14 cellular contexts compared by ENCODE assay signal in genomic region chr18:46320928-46321855, GRCh38.
A peak's percentile ranks its signal among the peaks of the same experiment; 100 is the strongest.
DNase-seq lines count a peak whose midpoint lies in the region; TF ChIP-seq lines count a peak whose summit lies in the region.
"Had no signal": no experiment of that assay in that cellular context is flagged by ENCODE, and none has a peak within 500 bp of the region (broad histone marks: within the 10 kb centered on the region; RNA-seq: fewer than 3 reads in every experiment).

No MANE protein-coding gene starts in this region.

- no peaks in the 10 kb centered on the region for H3K36me3 ChIP-seq in colonic mucosa
- no peaks in the 10 kb centered on the region for H3K36me3 ChIP-seq in CD4-positive, alpha-beta memory T cell (ENCODE audit: insufficient read depth, low read length)
- H3K36me3 ChIP-seq: left lung, SJCRH30 had no signal

- CTCF ChIA-PET in CD4-positive, alpha-beta memory T cell (lab: Charles Lee; ENCODE audit: partially characterized antibody), result no interaction called here

- no peak overlapping the region for H3K27ac Mint-ChIP-seq in CD4-positive, alpha-beta memory T cell
- H3K27ac Mint-ChIP-seq: activated T-helper 1 cell treated with anti-CD3 and anti-CD28 coated beads, Interleukin-12 subunit alpha, Interleukin-12 subunit beta, Interleukin-2, Interleukin-4 antibody, amounts not matched to agents 30 ng/mL and 10 ng/mL and 1 ng/mL, durations not matched to agents 14 hours and 24 hours and 36 hours had no signal

- TF ChIP-seq CTCF in choroid plexus epithelial cell (conservative IDR thresholded peaks at IDR 0.05; ENCODE audit: low read depth, low read length) (no peak), retinal pigment epithelial cell (conservative IDR thresholded peaks at IDR 0.05; ENCODE audit: low read depth, low read length) (no peak), colonic mucosa (IDR thresholded peaks at IDR 0.05) (no peak)

- H3K27me3 ChIP-seq in colonic mucosa, result no peaks in the 10 kb centered on the region
- no peaks in the 10 kb centered on the region for H3K27me3 ChIP-seq in CD4-positive, alpha-beta memory T cell (ENCODE audit: insufficient read depth, low read length)
- H3K27me3 ChIP-seq: left lung, SJCRH30 had no signal

- peak; percentile 12 for DNase-seq in GM04503 (ENCODE audit: low read depth)
- peak; percentile 20 for DNase-seq in NCI-H69 (lab: John Stamatoyannopoulos, UW)
- DNase-seq in choroid plexus epithelial cell (ENCODE audit: low read depth), result peak; percentile 72
- DNase-seq in retinal pigment epithelial cell (ENCODE audit: low read depth), result peak; percentile 12
- DNase-seq in colonic mucosa, result no peak
- DNase-seq in medulla oblongata (ENCODE audit: extremely low spot score), result no peak
- DNase-seq in CD4-positive, alpha-beta memory T cell, result no peak
- DNase-seq: activated CD4-positive, CD25-positive, alpha-beta regulatory T cell treated with anti-CD3 and anti-CD28 coated beads, Interleukin-2, amount 50 U/mL, for 72 hours; cerebellar nuclear complex; left lung; NCI-H345 had no signal

- H3K36me3 Mint-ChIP-seq in CD4-positive, alpha-beta memory T cell, result no peaks in the 10 kb centered on the region

- H3K9me3 ChIP-seq in colonic mucosa, result no peaks in the 10 kb centered on the region
- H3K9me3 ChIP-seq in CD4-positive, alpha-beta memory T cell (ENCODE audit: control insufficient read depth in 1 of 2, low read length in 2 of 2), result no peaks in the 10 kb centered on the region
- H3K9me3 ChIP-seq: left lung, SJCRH30 had no signal

- H3K27ac ChIP-seq in colonic mucosa, result no peak overlapping the region
- H3K27ac ChIP-seq in CD4-positive, alpha-beta memory T cell (ENCODE audit: low read depth, low read length), result no peak overlapping the region
- H3K27ac ChIP-seq: KMS-11, left lung, SJCRH30 had no signal

- H3K9ac ChIP-seq in colonic mucosa (ENCODE audit: low read depth in 2 of 2, low read length in 2 of 2), result no peak overlapping the region
- H3K9ac ChIP-seq: KMS-11 had no signal

- intact Hi-C loops in colonic mucosa (cut with DNase I), result no loop called here
- intact Hi-C loops in CD4-positive, alpha-beta memory T cell (cut with micrococcal nuclease), result no loop called here

- POLR2A ChIA-PET in CD4-positive, alpha-beta memory T cell (lab: Charles Lee; ENCODE audit: partially characterized antibody), result no interaction called here

- H3K4me3 ChIP-seq in choroid plexus epithelial cell (ENCODE audit: low read depth, low read length) (no peak overlapping the region), retinal pigment epithelial cell (ENCODE audit: low read length) (no peak overlapping the region), colonic mucosa (no peak overlapping the region)
- H3K4me3 ChIP-seq in CD4-positive, alpha-beta memory T cell (ENCODE audit: low read length in 2 of 2), result no peak overlapping the region
- H3K4me3 ChIP-seq: left lung, SJCRH30 had no signal

- H3K4me1 ChIP-seq in colonic mucosa, result no peaks in the 10 kb centered on the region
- no peaks in the 10 kb centered on the region for H3K4me1 ChIP-seq in CD4-positive, alpha-beta memory T cell (ENCODE audit: insufficient read depth, low read length)
- H3K4me1 ChIP-seq: SJCRH30 had no signal

- no peak overlapping the region for H3K4me3 Mint-ChIP-seq in CD4-positive, alpha-beta memory T cell
- H3K4me3 Mint-ChIP-seq: activated T-helper 1 cell treated with anti-CD3 and anti-CD28 coated beads, Interleukin-12 subunit alpha, Interleukin-12 subunit beta, Interleukin-2, Interleukin-4 antibody, amounts not matched to agents 30 ng/mL and 10 ng/mL and 1 ng/mL, durations not matched to agents 14 hours and 24 hours and 36 hours had no signal

- peaks cover 0 to 8% (median 2%) of the 10 kb centered on the region in 4 donors for H3K4me1 Mint-ChIP-seq in CD4-positive, alpha-beta memory T cell

- H3K27me3 Mint-ChIP-seq in CD4-positive, alpha-beta memory T cell, result no peaks in the 10 kb centered on the region

- H3K9me3 Mint-ChIP-seq in CD4-positive, alpha-beta memory T cell, result no peaks in the 10 kb centered on the region
- H3K9me3 Mint-ChIP-seq: activated T-helper 1 cell treated with anti-CD3 and anti-CD28 coated beads, Interleukin-12 subunit alpha, Interleukin-12 subunit beta, Interleukin-2, Interleukin-4 antibody, amounts not matched to agents 30 ng/mL and 10 ng/mL and 1 ng/mL, durations not matched to agents 14 hours and 24 hours and 36 hours had no signal

Comparison
In these comparisons a context has a peak if more than half of its experiments do, and no peak if none do; other contexts are left out.
1. DNase-seq: peak in GM04503 (single experiment), NCI-H69 (single experiment), choroid plexus epithelial cell (single experiment) and retinal pigment epithelial cell (single experiment); none in colonic mucosa (single experiment), medulla oblongata (single experiment) and CD4-positive, alpha-beta memory T cell (0 of 5).